ENCODE assay signal across 13 cellular contexts in genomic region chr1:207872655-207873054, GRCh38. TPM values are rescaled to one million over a fixed set of nuclear protein-coding genes. Genes with fewer than 3 reads are reported as not detected.
DNase-seq lines count a peak whose midpoint lies in the region; ATAC-seq and TF ChIP-seq lines count a peak whose summit lies in the region.
"Had no signal": no experiment of that assay in that cellular context is flagged by ENCODE, and none has a peak within 500 bp of the region (broad histone marks: within the 10 kb centered on the region; RNA-seq: fewer than 3 reads in every experiment).

No MANE protein-coding gene starts in this region.

- intact Hi-C loops in activated CD8-positive, alpha-beta T cell treated with anti-CD3 and anti-CD28 coated beads for 36 hours (cut with micrococcal nuclease): no loop called here
- intact Hi-C loops in natural killer cell (cut with micrococcal nuclease): no loop called here

- peaks cover 20% of the 10 kb centered on the region for H3K79me2 ChIP-seq in Karpas-422 (ENCODE audit: low read length)

- no peaks in the 10 kb centered on the region for H3K9me3 Mint-ChIP-seq in CD8-positive, alpha-beta memory T cell
- H3K9me3 Mint-ChIP-seq in activated CD8-positive, alpha-beta T cell treated with anti-CD3 and anti-CD28 coated beads for 36 hours: no peaks in the 10 kb centered on the region
- H3K9me3 Mint-ChIP-seq in natural killer cell (no peaks in the 10 kb centered on the region), type B pancreatic cell (no peaks in the 10 kb centered on the region)

- H3K27me3 Mint-ChIP-seq in CD8-positive, alpha-beta memory T cell: peaks cover 0 to 1% of the 10 kb centered on the region in 2 donors
- H3K27me3 Mint-ChIP-seq in activated CD8-positive, alpha-beta T cell treated with anti-CD3 and anti-CD28 coated beads for 36 hours: no peaks in the 10 kb centered on the region
- peaks cover 0 to under 1% of the 10 kb centered on the region in 2 donors for H3K27me3 Mint-ChIP-seq in natural killer cell (ENCODE audit: low read depth in 2 of 2)
- peaks cover 33% of the 10 kb centered on the region for H3K27me3 Mint-ChIP-seq in type B pancreatic cell

- peaks cover 53 to 74% (median 60%) of the 10 kb centered on the region in 3 donors for H3K4me1 Mint-ChIP-seq in CD8-positive, alpha-beta memory T cell
- H3K4me1 Mint-ChIP-seq in activated CD8-positive, alpha-beta T cell treated with anti-CD3 and anti-CD28 coated beads for 36 hours (ENCODE audit: low read depth): peaks cover 62% of the 10 kb centered on the region
- H3K4me1 Mint-ChIP-seq in natural killer cell (peaks cover 48 to 54% of the 10 kb centered on the region in 2 donors), type B pancreatic cell (ENCODE audit: unreplicated experiment) (peaks cover 13% of the 10 kb centered on the region)

- peaks cover 54% of the 10 kb centered on the region for H3K4me1 ChIP-seq in CD8-positive, alpha-beta memory T cell (ENCODE audit: insufficient read depth, low read length)
- H3K4me1 ChIP-seq in Karpas-422 (ENCODE audit: low read length): peaks cover 78% of the 10 kb centered on the region

- ATAC-seq in activated CD8-positive, alpha-beta T cell treated with anti-CD3 and anti-CD28 coated beads for 36 hours: no peak
- no peak for ATAC-seq in natural killer cell
- no peak for ATAC-seq in HG03442 (IDR thresholded peaks at IDR 0.05; ENCODE audit: unreplicated experiment)
- no peak for ATAC-seq in GM19397 (IDR thresholded peaks at IDR 0.05; ENCODE audit: unreplicated experiment)

- H3K9me2 ChIP-seq in Karpas-422 (replicated peaks; ENCODE audit: insufficient read depth, low read length): no peaks in the 10 kb centered on the region

- H3K27ac Mint-ChIP-seq in CD8-positive, alpha-beta memory T cell: peak overlapping the region; percentile 84 to 97 (median 90)
- peak overlapping the region; percentile 84 for H3K27ac Mint-ChIP-seq in activated CD8-positive, alpha-beta T cell treated with anti-CD3 and anti-CD28 coated beads for 36 hours
- H3K27ac Mint-ChIP-seq in natural killer cell: peak overlapping the region; percentile 80 to 86
- no peak overlapping the region for H3K27ac Mint-ChIP-seq in type B pancreatic cell

- H3K36me3 ChIP-seq in CD8-positive, alpha-beta memory T cell (ENCODE audit: insufficient read depth, low read length): no peaks in the 10 kb centered on the region
- H3K36me3 ChIP-seq in Karpas-422 (ENCODE audit: insufficient read depth, low read length): no peaks in the 10 kb centered on the region
- H3K36me3 ChIP-seq: breast epithelium had no signal

- no peak for TF ChIP-seq CTCF in activated CD8-positive, alpha-beta T cell treated with anti-CD3 and anti-CD28 coated beads for 36 hours (IDR thresholded peaks at IDR 0.05)
- TF ChIP-seq CTCF in natural killer cell (IDR thresholded peaks at IDR 0.05) (no peak), type B pancreatic cell (conservative IDR thresholded peaks at IDR 0.05) (no peak)

- H3K36me3 Mint-ChIP-seq in CD8-positive, alpha-beta memory T cell: peaks cover 0 to 10% (median 0%) of the 10 kb centered on the region in 3 donors
- H3K36me3 Mint-ChIP-seq in activated CD8-positive, alpha-beta T cell treated with anti-CD3 and anti-CD28 coated beads for 36 hours (ENCODE audit: low read depth): peaks cover 6% of the 10 kb centered on the region
- no peaks in the 10 kb centered on the region for H3K36me3 Mint-ChIP-seq in natural killer cell
- H3K36me3 Mint-ChIP-seq in type B pancreatic cell: no peaks in the 10 kb centered on the region

- H2AFZ ChIP-seq in Karpas-422 (ENCODE audit: low read length): no peak overlapping the region; the same call in 1 of the 2 replicates

- peak overlapping the region; percentile 46 for H3K4me3 ChIP-seq in CD8-positive, alpha-beta memory T cell (ENCODE audit: low read length)
- H3K4me3 ChIP-seq in Karpas-422 (ENCODE audit: low read length): peak overlapping the region; percentile 60
- H3K4me3 ChIP-seq: breast epithelium had no signal

- H3K9ac ChIP-seq in Karpas-422 (ENCODE audit: low read length): peak overlapping the region; percentile 73

- no peak for DNase-seq in CD8-positive, alpha-beta memory T cell
- DNase-seq in Karpas-422: peak; percentile 68
- no peak for DNase-seq in activated CD8-positive, alpha-beta T cell treated with anti-CD3 and anti-CD28 coated beads for 36 hours
- DNase-seq in natural killer cell: no peak
- DNase-seq in ecto neural progenitor cell (ENCODE audit: low spot score): no peak
- no peak for DNase-seq in type B pancreatic cell (ENCODE audit: extremely low spot score, unreplicated experiment)
- DNase-seq: GOT3, hypothalamus, NCI-H187 treated with DMSO at 0.1 percent for 48 hours had no signal

- no peaks in the 10 kb centered on the region for H4K20me1 ChIP-seq in Karpas-422 (ENCODE audit: insufficient read depth, low read depth, low read length)

- no peak overlapping the region for H3K27ac ChIP-seq in CD8-positive, alpha-beta memory T cell (ENCODE audit: low read depth, low read length)
- peak overlapping the region; percentile 96 for H3K27ac ChIP-seq in Karpas-422 (ENCODE audit: low read length)
- H3K27ac ChIP-seq: epithelial cell of prostate had no signal

- POLR2A ChIA-PET in CD8-positive, alpha-beta memory T cell (lab: Charles Lee): interaction anchor here (0.7 to 2.8 kb wide), 4 partner anchors 12 to 551 kb away, joined by 3 to 8 read pairs (median 6); partner anchors contain the start of gene CD55
- POLR2A ChIA-PET in activated CD8-positive, alpha-beta T cell treated with anti-CD3 and anti-CD28 coated beads for 36 hours (lab: Charles Lee): interaction anchor here (0.8 to 4.2 kb wide), 8 partner anchors 9 to 90 kb away, joined by 3 to 19 read pairs (median 6); no protein-coding TSS in a partner anchor

- peak overlapping the region; percentile 91 for H3K4me2 ChIP-seq in Karpas-422 (ENCODE audit: low read depth, low read length, poor library complexity, severe bottlenecking)

- CTCF ChIA-PET in CD8-positive, alpha-beta memory T cell (lab: Charles Lee): interaction anchor here (1.3 to 19.7 kb wide), 6 partner anchors 7 to 91 kb away, joined by 3 to 435 read pairs (median 14); no protein-coding TSS in a partner anchor
- CTCF ChIA-PET in activated CD8-positive, alpha-beta T cell treated with anti-CD3 and anti-CD28 coated beads for 36 hours (lab: Charles Lee): interaction anchor here (0.9 to 19.4 kb wide), 10 partner anchors 9 to 91 kb away, joined by 3 to 387 read pairs (median 10); no protein-coding TSS in a partner anchor

- H3K9me3 ChIP-seq in CD8-positive, alpha-beta memory T cell (ENCODE audit: low read length): no peaks in the 10 kb centered on the region
- no peaks in the 10 kb centered on the region for H3K9me3 ChIP-seq in Karpas-422 (ENCODE audit: low read length)
- H3K9me3 ChIP-seq: breast epithelium had no signal

- H3K27me3 ChIP-seq in CD8-positive, alpha-beta memory T cell (ENCODE audit: insufficient read depth, low read length, poor library complexity, severe bottlenecking): no peaks in the 10 kb centered on the region
- H3K27me3 ChIP-seq in Karpas-422 (ENCODE audit: low read length): no peaks in the 10 kb centered on the region
- H3K27me3 ChIP-seq: breast epithelium had no signal

- H3K4me3 Mint-ChIP-seq in CD8-positive, alpha-beta memory T cell: peak overlapping the region; percentile 62 to 82 (median 76)
- H3K4me3 Mint-ChIP-seq in activated CD8-positive, alpha-beta T cell treated with anti-CD3 and anti-CD28 coated beads for 36 hours: peak overlapping the region; percentile 52
- H3K4me3 Mint-ChIP-seq in natural killer cell (peak overlapping the region; percentile 74), type B pancreatic cell (no peak overlapping the region)

RNA-seq across cellular contexts. Expression of gene CD34, which starts 38.3 kb away (rescaled TPM):
- not detected for total RNA-seq in CD8-positive, alpha-beta memory T cell
- not detected for polyA plus RNA-seq in CD8-positive, alpha-beta memory T cell
- 0.04 TPM in 1 of 2 replicates, not detected in the other for total RNA-seq in Karpas-422 (2014; rRNA removed; shearing (Covaris generic); ENCODE audit: low replicate concordance)
- total RNA-seq in activated CD8-positive, alpha-beta T cell treated with anti-CD3 and anti-CD28 coated beads for 36 hours: under 1 TPM; 0.04 to 0.05 TPM
- total RNA-seq in natural killer cell: under 1 TPM in 2 of 3 donors, not detected in 1; 0.14 to 0.30 TPM
- 0.34 TPM in 1 of 2 replicates, not detected in the other for total RNA-seq in type B pancreatic cell (ENCODE audit: low replicate concordance)
